Comparison of ENCODE assay signal across 16 cellular contexts in genomic region chr2:204272089-204272488, GRCh38.
DNase-seq lines count a peak whose midpoint lies in the region; ATAC-seq and TF ChIP-seq lines count a peak whose summit lies in the region.
"Had no signal": no experiment of that assay in that cellular context is flagged by ENCODE, and none has a peak within 500 bp of the region (broad histone marks: within the 10 kb centered on the region; RNA-seq: fewer than 3 reads in every experiment).

No MANE protein-coding gene starts in this region.

- H3K27ac ChIP-seq in H9 (ENCODE audit: insufficient read length, low read depth, low read length) = peak overlapping the region; percentile 39
- H3K27ac ChIP-seq in neural progenitor cell = no peak overlapping the region
- no peak overlapping the region for H3K27ac ChIP-seq in substantia nigra (ENCODE audit: low read depth, low read length, poor library complexity, severe bottlenecking)
- H3K27ac ChIP-seq: RWPE1, SJSA1 had no signal

- H3K4me2 ChIP-seq in H9 (ENCODE audit: insufficient read depth, insufficient read length, low read length) (no peak overlapping the region), neural progenitor cell (peak overlapping the region; percentile 40)

- H3K36me3 ChIP-seq in NT2/D1 (ENCODE audit: insufficient read depth, insufficient read length, low read length) (no peaks in the 10 kb centered on the region), neural progenitor cell (no peaks in the 10 kb centered on the region)
- H3K36me3 ChIP-seq: SJSA1 had no signal

- TF ChIP-seq CTCF in H9 (conservative IDR thresholded peaks at IDR 0.05) (no peak), neural progenitor cell (IDR thresholded peaks at IDR 0.05) (no peak)

- no peaks in the 10 kb centered on the region for H3K79me1 ChIP-seq in H9 (ENCODE audit: insufficient read depth, low read depth, low read length, poor library complexity, severe bottlenecking)

- peak overlapping the region in 1 of 2 experiments; percentile 21; a peak in 2 of 5 replicates for H3K4me3 Mint-ChIP-seq in H9
- no peak overlapping the region for H3K4me3 Mint-ChIP-seq in neural progenitor cell
- H3K4me3 Mint-ChIP-seq: CD14-positive monocyte had no signal

- no peak overlapping the region for H3K4ac ChIP-seq in H9 (ENCODE audit: low read depth, low read length)

- H3K9me3 ChIP-seq in H9 (ENCODE audit: control insufficient read depth, low read depth, low read length) (peaks cover 9% of the 10 kb centered on the region), NT2/D1 (ENCODE audit: insufficient read depth, low read length) (peaks cover 25% of the 10 kb centered on the region), neural progenitor cell (ENCODE audit: low read depth) (no peaks in the 10 kb centered on the region)

- intact Hi-C loops in left ventricle myocardium superior (cut with micrococcal nuclease) = no loop called here

- H2BK20ac ChIP-seq in H9 (ENCODE audit: low read depth, low read length, poor library complexity, severe bottlenecking) = no peak overlapping the region

- H4K8ac ChIP-seq in H9 (replicated peaks; ENCODE audit: insufficient read length, low read depth, low read length) = no peak overlapping the region

- H3K4me1 ChIP-seq in H9 (ENCODE audit: insufficient read depth, low read length) (peaks cover 2% of the 10 kb centered on the region; the same call in 1 of the 2 replicates), NT2/D1 (ENCODE audit: insufficient read depth, insufficient read length) (no peaks in the 10 kb centered on the region), neural progenitor cell (peaks cover 26% of the 10 kb centered on the region)
- H3K4me1 ChIP-seq: SJSA1 had no signal

- H3T11ph ChIP-seq in H9 (ENCODE audit: low read length) = no peak overlapping the region

- H3F3A ChIP-seq in neural progenitor cell (ENCODE audit: low read depth) = peaks cover 7% of the 10 kb centered on the region

- no peak overlapping the region for H2BK120ac ChIP-seq in H9 (ENCODE audit: low read depth, low read length, poor library complexity, severe bottlenecking)

- ATAC-seq in left ventricle myocardium superior (peak; percentile 19), GM18868 (IDR thresholded peaks at IDR 0.05; ENCODE audit: unreplicated experiment) (no peak)
- ATAC-seq: HCT116, K562 had no signal

- no peak overlapping the region for H2BK5ac ChIP-seq in H9 (ENCODE audit: insufficient read length, low read length)

- no peaks in the 10 kb centered on the region for H3K23me2 ChIP-seq in H9 (ENCODE audit: insufficient read length, low read depth, low read length, poor library complexity, severe bottlenecking)

- H2AFZ ChIP-seq in H9 (ENCODE audit: low read length) = no peak overlapping the region
- no peak overlapping the region for H2AFZ ChIP-seq in neural progenitor cell (replicated peaks)

- H3K4me3 ChIP-seq in NT2/D1 (ENCODE audit: insufficient read length, low read depth) (no peak overlapping the region), neural progenitor cell (no peak overlapping the region)
- H3K4me3 ChIP-seq: K562, SJSA1 had no signal

- H3K56ac ChIP-seq in H9 (ENCODE audit: insufficient read length, low read depth, low read length) = no peak overlapping the region

- no peak overlapping the region for H3K18ac ChIP-seq in H9 (ENCODE audit: insufficient read length, low read depth, low read length)

- peaks cover 8 to 18% of the 10 kb centered on the region in 2 experiments for H3K9me3 Mint-ChIP-seq in H9
- H3K9me3 Mint-ChIP-seq in neural progenitor cell = peaks cover 13% of the 10 kb centered on the region

- no peak overlapping the region for H3K14ac ChIP-seq in H9 (ENCODE audit: insufficient read depth, low read length)

- H3K36me3 Mint-ChIP-seq in H9 (ENCODE audit: insufficient read depth in 1 of 3, low read depth in 3 of 3) (peaks cover 8 to 19% (median 15%) of the 10 kb centered on the region in 3 experiments; a peak in 6 of 7 replicates), neural progenitor cell (peaks cover 3% of the 10 kb centered on the region)
- H3K36me3 Mint-ChIP-seq: CD14-positive monocyte had no signal

- H3K27me3 ChIP-seq in H9 (ENCODE audit: insufficient read depth, low read length) (no peaks in the 10 kb centered on the region), NT2/D1 (ENCODE audit: insufficient read depth, insufficient read length) (no peaks in the 10 kb centered on the region), neural progenitor cell (no peaks in the 10 kb centered on the region)
- H3K27me3 ChIP-seq: SJSA1 had no signal

- H4K91ac ChIP-seq in H9 (ENCODE audit: insufficient read length, low read depth, low read length) = no peak overlapping the region

- H3K27me3 Mint-ChIP-seq in H9 (ENCODE audit: low read depth) = peaks cover 2% of the 10 kb centered on the region
- H3K27me3 Mint-ChIP-seq in neural progenitor cell (ENCODE audit: insufficient read depth, low read depth) = peaks cover 6% of the 10 kb centered on the region

- H3K79me2 ChIP-seq in H9 (ENCODE audit: insufficient read depth, low read length) (no peaks in the 10 kb centered on the region), neural progenitor cell (ENCODE audit: low read depth) (no peaks in the 10 kb centered on the region)

- H2BK15ac ChIP-seq in H9 (ENCODE audit: low read depth, low read length) = no peak overlapping the region

- H3K9ac ChIP-seq in H9 (ENCODE audit: extremely low read depth, insufficient read length, low read length) (no peak overlapping the region), NT2/D1 (ENCODE audit: insufficient read length, low read depth) (no peak overlapping the region), neural progenitor cell (no peak overlapping the region)

- no peak overlapping the region for H4K5ac ChIP-seq in H9 (ENCODE audit: insufficient read length, low read depth, low read length)

- H3K4me1 Mint-ChIP-seq in H9 (peaks cover 48 to 52% of the 10 kb centered on the region in 2 experiments), neural progenitor cell (peaks cover 37% of the 10 kb centered on the region)
- H3K4me1 Mint-ChIP-seq: CD14-positive monocyte had no signal

- no peak overlapping the region for H3K23ac ChIP-seq in H9 (ENCODE audit: insufficient read length, low read depth, low read length)

- no CpG with 5 or more reads among the region's 3 CpGs for WGBS in H9 (ENCODE audit: extremely low coverage, insufficient read length, low lambda C conversion rate)

- no peaks in the 10 kb centered on the region for H4K20me1 ChIP-seq in H9 (ENCODE audit: control insufficient read depth, insufficient read depth, insufficient read length)
- H4K20me1 ChIP-seq in neural progenitor cell (ENCODE audit: low read depth) = no peaks in the 10 kb centered on the region

- DNase-seq in H9 (peak; percentile 43), NT2/D1 (ENCODE audit: low read depth, low spot score) (peak; percentile 61), left ventricle myocardium superior (no peak), neural progenitor cell (ENCODE audit: low spot score) (peak; percentile 68), substantia nigra (lab: John Stamatoyannopoulos, UW) (no peak), medulla oblongata (ENCODE audit: extremely low spot score) (no peak), HUDEP-2 (lab: John Stamatoyannopoulos, UW; ENCODE audit: unreplicated experiment in 76 of 76) (no peak)
- DNase-seq: NCI-H187, NCI-H2171, NCI-H446 had no signal

- no peak overlapping the region for H2BK12ac ChIP-seq in H9 (ENCODE audit: insufficient read length, low read depth, low read length)

- H3K27ac Mint-ChIP-seq in H9 (peak overlapping the region; percentile 45 to 90 (median 78)), neural progenitor cell (peak overlapping the region; percentile 43)
- H3K27ac Mint-ChIP-seq: CD14-positive monocyte had no signal

- no peak overlapping the region for H2AK5ac ChIP-seq in H9 (ENCODE audit: insufficient read length, low read length)

Comparison
In these comparisons a context has a peak if more than half of its experiments do, and no peak if none do; other contexts are left out.
1. DNase-seq: peak in H9 (single experiment), NT2/D1 (single experiment) and neural progenitor cell (single experiment); none in left ventricle myocardium superior (single experiment), substantia nigra (0 of 49), medulla oblongata (single experiment) and HUDEP-2 (0 of 76).